Comparison of ENCODE assay signal across 3 cellular contexts in the genomic region with DNA sequence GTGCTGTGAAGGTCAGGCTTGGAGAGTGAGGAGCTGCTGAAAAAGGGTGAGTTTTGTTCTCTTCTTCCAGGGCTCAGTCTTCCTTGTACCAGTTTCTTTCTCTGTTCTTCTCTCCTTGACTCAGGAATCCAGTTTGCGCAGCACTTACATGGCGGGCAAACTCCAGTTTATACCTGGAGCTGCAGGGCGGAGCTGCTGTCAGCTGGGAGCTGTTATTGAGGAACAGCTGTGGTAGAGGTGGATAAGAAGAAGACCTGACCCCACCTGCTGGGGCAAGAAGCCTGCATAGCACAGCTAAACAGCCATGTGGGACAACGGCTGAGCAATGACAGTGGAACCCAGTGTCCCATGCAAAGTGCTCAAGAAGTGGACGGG.
TF ChIP-seq lines count a peak whose summit lies in the region.

No MANE protein-coding gene starts in this region.

TF ChIP-seq in SK-N-SH, 30 proteins besides CTCF, POLR2A, EP300 and RAD21:
- TF ChIP-seq YY1 (IDR thresholded peaks at IDR 0.05; ENCODE audit: low read depth) (no peak), GATA2 (CRISPR knock-in tag; IDR thresholded peaks at IDR 0.05) (no peak), FOXJ3 (CRISPR knock-in tag; IDR thresholded peaks at IDR 0.05) (no peak), MEF2A (IDR thresholded peaks at IDR 0.05; ENCODE audit: borderline replicate concordance, low read depth) (no peak), RFX5 (IDR thresholded peaks at IDR 0.05; ENCODE audit: low read length) (no peak), POLR2AphosphoS5 (IDR thresholded peaks at IDR 0.05; ENCODE audit: low read depth, low read length) (no peak), SMC3 (IDR thresholded peaks at IDR 0.05; ENCODE audit: low read depth, low read length) (no peak), NFIC (IDR thresholded peaks at IDR 0.05; ENCODE audit: borderline replicate concordance) (no peak)
- TF ChIP-seq, protein P1, sequence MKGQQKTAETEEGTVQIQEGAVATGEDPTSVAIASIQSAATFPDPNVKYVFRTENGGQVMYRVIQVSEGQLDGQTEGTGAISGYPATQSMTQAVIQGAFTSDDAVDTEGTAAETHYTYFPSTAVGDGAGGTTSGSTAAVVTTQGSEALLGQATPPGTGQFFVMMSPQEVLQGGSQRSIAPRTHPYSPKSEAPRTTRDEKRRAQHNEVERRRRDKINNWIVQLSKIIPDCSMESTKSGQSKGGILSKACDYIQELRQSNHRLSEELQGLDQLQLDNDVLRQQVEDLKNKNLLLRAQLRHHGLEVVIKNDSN (IDR thresholded peaks at IDR 0.05; ENCODE audit: borderline replicate concordance, low read depth) = no peak

TF ChIP-seq in SK-N-SH treated with all-trans-retinoic acid at 6 μM for 48 hours, 23 proteins besides CTCF, POLR2A, EP300 and RAD21:
- TF ChIP-seq ARNTL (CRISPR knock-in tag; IDR thresholded peaks at IDR 0.05; ENCODE audit: borderline replicate concordance, low read depth) = no peak
- no peak for TF ChIP-seq ZNF565 (CRISPR knock-in tag; conservative IDR thresholded peaks at IDR 0.05; ENCODE audit: low read depth)

TF ChIP-seq in HepG2, 621 proteins besides CTCF, POLR2A, EP300 and RAD21:
- TF ChIP-seq HOXA3 (CRISPR knock-in tag; IDR thresholded peaks at IDR 0.05) = 0 out of 2 replicates have a peak, but pooled peaks have one; percentile 8
- TF ChIP-seq, protein P2, sequence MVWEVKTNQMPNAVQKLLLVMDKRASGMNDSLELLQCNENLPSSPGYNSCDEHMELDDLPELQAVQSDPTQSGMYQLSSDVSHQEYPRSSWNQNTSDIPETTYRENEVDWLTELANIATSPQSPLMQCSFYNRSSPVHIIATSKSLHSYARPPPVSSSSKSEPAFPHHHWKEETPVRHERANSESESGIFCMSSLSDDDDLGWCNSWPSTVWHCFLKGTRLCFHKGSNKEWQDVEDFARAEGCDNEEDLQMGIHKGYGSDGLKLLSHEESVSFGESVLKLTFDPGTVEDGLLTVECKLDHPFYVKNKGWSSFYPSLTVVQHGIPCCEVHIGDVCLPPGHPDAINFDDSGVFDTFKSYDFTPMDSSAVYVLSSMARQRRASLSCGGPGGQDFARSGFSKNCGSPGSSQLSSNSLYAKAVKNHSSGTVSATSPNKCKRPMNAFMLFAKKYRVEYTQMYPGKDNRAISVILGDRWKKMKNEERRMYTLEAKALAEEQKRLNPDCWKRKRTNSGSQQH (CRISPR knock-in tag; IDR thresholded peaks at IDR 0.05; ENCODE audit: low read depth) = no peak
